Comparison of ENCODE assay signal across 1 cellular context in the genomic region with DNA sequence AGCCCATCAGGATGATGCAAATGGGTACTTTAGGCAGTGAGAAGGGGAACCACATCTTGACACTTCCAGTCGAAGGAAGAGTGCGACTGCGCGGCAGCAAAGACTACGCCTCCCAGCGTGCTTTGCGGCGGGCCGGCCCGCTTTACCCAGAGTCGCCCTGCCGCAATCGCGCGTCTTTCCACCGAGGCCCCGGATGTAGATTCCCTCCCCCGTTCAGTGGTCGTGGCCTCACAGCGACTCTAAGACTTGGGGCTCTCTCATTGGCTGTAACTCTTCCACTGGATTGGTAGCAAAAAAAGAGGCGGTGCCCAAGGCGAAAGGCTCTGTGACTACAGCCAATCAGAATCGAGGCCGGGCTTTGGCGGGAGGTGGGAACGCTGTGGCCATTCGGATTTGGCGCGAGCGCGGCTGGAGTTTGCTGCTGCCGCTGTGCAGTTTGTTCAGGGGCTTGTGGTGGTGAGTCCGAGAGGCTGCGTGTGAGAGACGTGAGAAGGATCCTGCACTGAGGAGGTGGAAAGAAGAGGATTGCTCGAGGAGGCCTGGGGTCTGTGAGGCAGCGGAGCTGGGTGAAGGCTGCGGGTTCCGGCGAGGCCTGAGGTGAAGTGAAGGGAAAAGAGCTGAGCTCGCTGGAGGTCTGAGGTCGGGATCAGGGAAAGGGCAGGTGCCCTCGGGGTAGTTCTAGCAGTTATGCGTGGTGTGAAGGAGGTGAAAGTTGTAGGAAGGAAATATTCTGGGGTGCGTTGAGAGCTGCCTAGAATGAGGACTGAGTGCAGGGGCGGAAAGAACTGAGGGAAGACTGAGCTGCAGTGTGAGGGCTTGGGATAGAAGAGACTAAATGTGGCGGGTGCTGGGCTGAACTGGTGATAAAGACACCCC.
TF ChIP-seq lines count a peak whose summit lies in the region.

A gene with protein sequence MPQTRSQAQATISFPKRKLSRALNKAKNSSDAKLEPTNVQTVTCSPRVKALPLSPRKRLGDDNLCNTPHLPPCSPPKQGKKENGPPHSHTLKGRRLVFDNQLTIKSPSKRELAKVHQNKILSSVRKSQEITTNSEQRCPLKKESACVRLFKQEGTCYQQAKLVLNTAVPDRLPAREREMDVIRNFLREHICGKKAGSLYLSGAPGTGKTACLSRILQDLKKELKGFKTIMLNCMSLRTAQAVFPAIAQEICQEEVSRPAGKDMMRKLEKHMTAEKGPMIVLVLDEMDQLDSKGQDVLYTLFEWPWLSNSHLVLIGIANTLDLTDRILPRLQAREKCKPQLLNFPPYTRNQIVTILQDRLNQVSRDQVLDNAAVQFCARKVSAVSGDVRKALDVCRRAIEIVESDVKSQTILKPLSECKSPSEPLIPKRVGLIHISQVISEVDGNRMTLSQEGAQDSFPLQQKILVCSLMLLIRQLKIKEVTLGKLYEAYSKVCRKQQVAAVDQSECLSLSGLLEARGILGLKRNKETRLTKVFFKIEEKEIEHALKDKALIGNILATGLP (plus strand): TSS at position 386 of the 876 bp plus-strand sequence. CDS start 1,542 bp downstream, outside the sequence.

TF ChIP-seq in HepG2, 621 proteins besides CTCF, POLR2A, EP300 and RAD21 (continued from another document and continues in another):
- TF ChIP-seq, protein P1, sequence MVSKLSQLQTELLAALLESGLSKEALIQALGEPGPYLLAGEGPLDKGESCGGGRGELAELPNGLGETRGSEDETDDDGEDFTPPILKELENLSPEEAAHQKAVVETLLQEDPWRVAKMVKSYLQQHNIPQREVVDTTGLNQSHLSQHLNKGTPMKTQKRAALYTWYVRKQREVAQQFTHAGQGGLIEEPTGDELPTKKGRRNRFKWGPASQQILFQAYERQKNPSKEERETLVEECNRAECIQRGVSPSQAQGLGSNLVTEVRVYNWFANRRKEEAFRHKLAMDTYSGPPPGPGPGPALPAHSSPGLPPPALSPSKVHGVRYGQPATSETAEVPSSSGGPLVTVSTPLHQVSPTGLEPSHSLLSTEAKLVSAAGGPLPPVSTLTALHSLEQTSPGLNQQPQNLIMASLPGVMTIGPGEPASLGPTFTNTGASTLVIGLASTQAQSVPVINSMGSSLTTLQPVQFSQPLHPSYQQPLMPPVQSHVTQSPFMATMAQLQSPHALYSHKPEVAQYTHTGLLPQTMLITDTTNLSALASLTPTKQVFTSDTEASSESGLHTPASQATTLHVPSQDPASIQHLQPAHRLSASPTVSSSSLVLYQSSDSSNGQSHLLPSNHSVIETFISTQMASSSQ (IDR thresholded peaks at IDR 0.05; ENCODE audit: low read depth) = no peak
- TF ChIP-seq, protein P1 (CRISPR knock-in tag; IDR thresholded peaks at IDR 0.05; ENCODE audit: borderline replicate concordance) = peak; percentile 60; the same call in 1 of the 2 replicates
- peak; percentile 97 for TF ChIP-seq TAF1 (CRISPR knock-in tag; IDR thresholded peaks at IDR 0.05)
- TF ChIP-seq NRL (CRISPR knock-in tag; IDR thresholded peaks at IDR 0.05; ENCODE audit: borderline replicate concordance) = peak; percentile 91; the same call in 1 of the 2 replicates
- TF ChIP-seq FOXA3 (CRISPR knock-in tag; IDR thresholded peaks at IDR 0.05) = peak; percentile 59
- peak; percentile 37 for TF ChIP-seq SRSF1 (optimal IDR thresholded peaks at IDR 0.05; ENCODE audit: low read depth, low read length)
- no peak for TF ChIP-seq SP1 (IDR thresholded peaks at IDR 0.05)
- peak; percentile 85 for TF ChIP-seq SP1 (CRISPR knock-in tag; IDR thresholded peaks at IDR 0.05)
- TF ChIP-seq ATF1 (CRISPR knock-in tag; IDR thresholded peaks at IDR 0.05) = peak; percentile 86
- TF ChIP-seq HOXA5 (CRISPR knock-in tag; IDR thresholded peaks at IDR 0.05) = peak; percentile 34; the same call in 1 of the 2 replicates
- TF ChIP-seq SMYD3 (CRISPR knock-in tag; IDR thresholded peaks at IDR 0.05) = peak; percentile 93; the same call in 1 of the 2 replicates
- no peak for TF ChIP-seq GPN1 (CRISPR knock-in tag; IDR thresholded peaks at IDR 0.05; ENCODE audit: borderline replicate concordance)
- peak; percentile 66; the same call in 1 of the 2 replicates for TF ChIP-seq IRX3 (CRISPR knock-in tag; IDR thresholded peaks at IDR 0.05; ENCODE audit: borderline replicate concordance, low read depth)
- TF ChIP-seq, protein P2, sequence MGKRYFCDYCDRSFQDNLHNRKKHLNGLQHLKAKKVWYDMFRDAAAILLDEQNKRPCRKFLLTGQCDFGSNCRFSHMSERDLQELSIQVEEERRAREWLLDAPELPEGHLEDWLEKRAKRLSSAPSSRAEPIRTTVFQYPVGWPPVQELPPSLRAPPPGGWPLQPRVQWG (CRISPR knock-in tag; IDR thresholded peaks at IDR 0.05; ENCODE audit: borderline replicate concordance, low read depth) = no peak
- TF ChIP-seq SOX5 (CRISPR knock-in tag; IDR thresholded peaks at IDR 0.05; ENCODE audit: borderline replicate concordance) = peak; percentile 46; the same call in 1 of the 2 replicates
- TF ChIP-seq, protein P3, sequence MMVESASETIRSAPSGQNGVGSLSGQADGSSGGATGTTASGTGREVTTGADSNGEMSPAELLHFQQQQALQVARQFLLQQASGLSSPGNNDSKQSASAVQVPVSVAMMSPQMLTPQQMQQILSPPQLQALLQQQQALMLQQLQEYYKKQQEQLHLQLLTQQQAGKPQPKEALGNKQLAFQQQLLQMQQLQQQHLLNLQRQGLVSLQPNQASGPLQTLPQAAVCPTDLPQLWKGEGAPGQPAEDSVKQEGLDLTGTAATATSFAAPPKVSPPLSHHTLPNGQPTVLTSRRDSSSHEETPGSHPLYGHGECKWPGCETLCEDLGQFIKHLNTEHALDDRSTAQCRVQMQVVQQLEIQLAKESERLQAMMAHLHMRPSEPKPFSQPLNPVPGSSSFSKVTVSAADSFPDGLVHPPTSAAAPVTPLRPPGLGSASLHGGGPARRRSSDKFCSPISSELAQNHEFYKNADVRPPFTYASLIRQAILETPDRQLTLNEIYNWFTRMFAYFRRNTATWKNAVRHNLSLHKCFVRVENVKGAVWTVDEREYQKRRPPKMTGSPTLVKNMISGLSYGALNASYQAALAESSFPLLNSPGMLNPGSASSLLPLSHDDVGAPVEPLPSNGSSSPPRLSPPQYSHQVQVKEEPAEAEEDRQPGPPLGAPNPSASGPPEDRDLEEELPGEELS (CRISPR knock-in tag; IDR thresholded peaks at IDR 0.05) = peak; percentile 34
- TF ChIP-seq ETV5 (CRISPR knock-in tag; IDR thresholded peaks at IDR 0.05; ENCODE audit: borderline replicate concordance) = peak; percentile 67; the same call in 1 of the 2 replicates
- TF ChIP-seq ZNF83 (CRISPR knock-in tag; IDR thresholded peaks at IDR 0.05; ENCODE audit: borderline replicate concordance) = 0 out of 2 replicates have a peak, but pooled peaks have one; percentile 35
- no peak; the same call in 1 of the 2 replicates for TF ChIP-seq ZZZ3 (CRISPR knock-in tag; IDR thresholded peaks at IDR 0.05; ENCODE audit: borderline replicate concordance)
- peak; percentile 23; the same call in 1 of the 2 replicates for TF ChIP-seq JUND (CRISPR knock-in tag; IDR thresholded peaks at IDR 0.05)
- 0 out of 2 replicates have a peak, but pooled peaks have one; percentile 48 for TF ChIP-seq PCBP1 (IDR thresholded peaks at IDR 0.05; ENCODE audit: borderline replicate concordance, low read depth, low read length)
- no peak for TF ChIP-seq MATR3 (CRISPR knock-in tag; IDR thresholded peaks at IDR 0.05)
- peak; percentile 97 for TF ChIP-seq MXD4 (CRISPR knock-in tag; IDR thresholded peaks at IDR 0.05)
- no peak for TF ChIP-seq NFIB (CRISPR knock-in tag; IDR thresholded peaks at IDR 0.05; ENCODE audit: borderline replicate concordance)
- peak; percentile 49 for TF ChIP-seq MED8 (CRISPR knock-in tag; IDR thresholded peaks at IDR 0.05; ENCODE audit: insufficient replicate concordance)
- TF ChIP-seq ZNF101 (CRISPR knock-in tag; IDR thresholded peaks at IDR 0.05; ENCODE audit: borderline replicate concordance, low read depth) = no peak; the same call in 1 of the 2 replicates
- TF ChIP-seq ZNF30 (CRISPR knock-in tag; IDR thresholded peaks at IDR 0.05) = 0 out of 2 replicates have a peak, but pooled peaks have one; percentile 69
- peak; percentile 18; the same call in 1 of the 2 replicates for TF ChIP-seq NCOA1 (CRISPR knock-in tag; IDR thresholded peaks at IDR 0.05)
- peak; percentile 99 for TF ChIP-seq YEATS2 (CRISPR knock-in tag; IDR thresholded peaks at IDR 0.05; ENCODE audit: borderline replicate concordance)
- TF ChIP-seq, protein P4, sequence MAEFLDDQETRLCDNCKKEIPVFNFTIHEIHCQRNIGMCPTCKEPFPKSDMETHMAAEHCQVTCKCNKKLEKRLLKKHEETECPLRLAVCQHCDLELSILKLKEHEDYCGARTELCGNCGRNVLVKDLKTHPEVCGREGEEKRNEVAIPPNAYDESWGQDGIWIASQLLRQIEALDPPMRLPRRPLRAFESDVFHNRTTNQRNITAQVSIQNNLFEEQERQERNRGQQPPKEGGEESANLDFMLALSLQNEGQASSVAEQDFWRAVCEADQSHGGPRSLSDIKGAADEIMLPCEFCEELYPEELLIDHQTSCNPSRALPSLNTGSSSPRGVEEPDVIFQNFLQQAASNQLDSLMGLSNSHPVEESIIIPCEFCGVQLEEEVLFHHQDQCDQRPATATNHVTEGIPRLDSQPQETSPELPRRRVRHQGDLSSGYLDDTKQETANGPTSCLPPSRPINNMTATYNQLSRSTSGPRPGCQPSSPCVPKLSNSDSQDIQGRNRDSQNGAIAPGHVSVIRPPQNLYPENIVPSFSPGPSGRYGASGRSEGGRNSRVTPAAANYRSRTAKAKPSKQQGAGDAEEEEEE (CRISPR knock-in tag; IDR thresholded peaks at IDR 0.05; ENCODE audit: borderline replicate concordance) = no peak; the same call in 1 of the 2 replicates
- TF ChIP-seq, protein P5, sequence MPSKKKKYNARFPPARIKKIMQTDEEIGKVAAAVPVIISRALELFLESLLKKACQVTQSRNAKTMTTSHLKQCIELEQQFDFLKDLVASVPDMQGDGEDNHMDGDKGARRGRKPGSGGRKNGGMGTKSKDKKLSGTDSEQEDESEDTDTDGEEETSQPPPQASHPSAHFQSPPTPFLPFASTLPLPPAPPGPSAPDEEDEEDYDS (CRISPR knock-in tag; IDR thresholded peaks at IDR 0.05) = peak; percentile 92
- TF ChIP-seq SATB2 (CRISPR knock-in tag; IDR thresholded peaks at IDR 0.05) = no peak
- TF ChIP-seq, protein P6, sequence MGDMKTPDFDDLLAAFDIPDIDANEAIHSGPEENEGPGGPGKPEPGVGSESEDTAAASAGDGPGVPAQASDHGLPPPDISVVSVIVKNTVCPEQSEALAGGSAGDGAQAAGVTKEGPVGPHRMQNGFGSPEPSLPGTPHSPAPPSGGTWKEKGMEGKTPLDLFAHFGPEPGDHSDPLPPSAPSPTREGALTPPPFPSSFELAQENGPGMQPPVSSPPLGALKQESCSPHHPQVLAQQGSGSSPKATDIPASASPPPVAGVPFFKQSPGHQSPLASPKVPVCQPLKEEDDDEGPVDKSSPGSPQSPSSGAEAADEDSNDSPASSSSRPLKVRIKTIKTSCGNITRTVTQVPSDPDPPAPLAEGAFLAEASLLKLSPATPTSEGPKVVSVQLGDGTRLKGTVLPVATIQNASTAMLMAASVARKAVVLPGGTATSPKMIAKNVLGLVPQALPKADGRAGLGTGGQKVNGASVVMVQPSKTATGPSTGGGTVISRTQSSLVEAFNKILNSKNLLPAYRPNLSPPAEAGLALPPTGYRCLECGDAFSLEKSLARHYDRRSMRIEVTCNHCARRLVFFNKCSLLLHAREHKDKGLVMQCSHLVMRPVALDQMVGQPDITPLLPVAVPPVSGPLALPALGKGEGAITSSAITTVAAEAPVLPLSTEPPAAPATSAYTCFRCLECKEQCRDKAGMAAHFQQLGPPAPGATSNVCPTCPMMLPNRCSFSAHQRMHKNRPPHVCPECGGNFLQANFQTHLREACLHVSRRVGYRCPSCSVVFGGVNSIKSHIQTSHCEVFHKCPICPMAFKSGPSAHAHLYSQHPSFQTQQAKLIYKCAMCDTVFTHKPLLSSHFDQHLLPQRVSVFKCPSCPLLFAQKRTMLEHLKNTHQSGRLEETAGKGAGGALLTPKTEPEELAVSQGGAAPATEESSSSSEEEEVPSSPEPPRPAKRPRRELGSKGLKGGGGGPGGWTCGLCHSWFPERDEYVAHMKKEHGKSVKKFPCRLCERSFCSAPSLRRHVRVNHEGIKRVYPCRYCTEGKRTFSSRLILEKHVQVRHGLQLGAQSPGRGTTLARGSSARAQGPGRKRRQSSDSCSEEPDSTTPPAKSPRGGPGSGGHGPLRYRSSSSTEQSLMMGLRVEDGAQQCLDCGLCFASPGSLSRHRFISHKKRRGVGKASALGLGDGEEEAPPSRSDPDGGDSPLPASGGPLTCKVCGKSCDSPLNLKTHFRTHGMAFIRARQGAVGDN (CRISPR knock-in tag; IDR thresholded peaks at IDR 0.05) = peak; percentile 94
